In the genomic region with DNA sequence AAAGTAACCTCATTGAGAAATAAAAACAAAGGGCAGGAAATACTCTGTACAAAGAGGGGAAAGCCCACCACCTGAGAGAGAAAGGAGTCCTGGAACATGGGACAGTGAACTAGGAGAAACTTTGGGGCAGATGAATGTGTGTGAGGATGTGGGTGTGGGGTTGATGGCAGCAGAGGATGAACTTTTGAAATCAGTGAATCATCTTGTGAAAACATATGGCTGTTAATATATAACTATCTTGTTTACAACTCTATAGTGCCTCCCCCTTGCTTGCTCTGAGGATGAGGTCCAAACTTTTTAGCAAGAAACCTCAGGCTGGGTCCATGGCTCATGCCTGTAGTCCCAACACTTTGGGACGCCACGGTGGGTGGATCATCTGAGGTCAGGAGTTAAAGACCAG, we compare ENCODE assay signal across 20 cellular contexts.
DNase-seq lines count a peak whose midpoint lies in the region; ATAC-seq lines count a peak whose summit lies in the region.
"Had no signal": no experiment of that assay in that cellular context is flagged by ENCODE, and none has a peak within 500 bp of the region (broad histone marks: within the 10 kb centered on the region; RNA-seq: fewer than 3 reads in every experiment).

No MANE protein-coding gene starts in this region.

- peaks cover 8 to 24% of the 10 kb centered on the region in 2 donors for H3K9me3 Mint-ChIP-seq in activated naive CD4-positive, alpha-beta T cell treated with anti-CD3 and anti-CD28 coated beads, Interleukin-2, amount 50 U/mL, for 72 hours

- ATAC-seq in GM19467 (IDR thresholded peaks at IDR 0.05; ENCODE audit: unreplicated experiment) (peak; percentile 76), HG03139 (IDR thresholded peaks at IDR 0.05; ENCODE audit: unreplicated experiment) (peak; percentile 68), HG02623 (IDR thresholded peaks at IDR 0.05; ENCODE audit: unreplicated experiment) (no peak)
- no peak for ATAC-seq in activated naive CD4-positive, alpha-beta T cell treated with anti-CD3 and anti-CD28 coated beads, Interleukin-2, amount 50 U/mL, for 72 hours
- ATAC-seq: Panc1, Right ventricle myocardium inferior had no signal

- H3K36me3 Mint-ChIP-seq in activated naive CD4-positive, alpha-beta T cell treated with anti-CD3 and anti-CD28 coated beads, Interleukin-2, amount 50 U/mL, for 72 hours = peaks cover 0 to 5% of the 10 kb centered on the region in 2 donors

- DNase-seq in DMS53 treated with DMSO at 0.1 percent for 48 hours (lab: John Stamatoyannopoulos, UW; ENCODE audit: unreplicated experiment) (peak; percentile 43), kidney glomerular epithelial cell (lab: John Stamatoyannopoulos, UW) (peak; percentile 66), NCI-H748 (lab: John Stamatoyannopoulos, UW; ENCODE audit: unreplicated experiment) (no peak), SKM-1 (lab: John Stamatoyannopoulos, UW; ENCODE audit: unreplicated experiment) (no peak)
- DNase-seq in activated naive CD4-positive, alpha-beta T cell treated with anti-CD3 and anti-CD28 coated beads, Interleukin-2, amount 50 U/mL, for 72 hours (ENCODE audit: low spot score in 2 of 2) = no peak
- DNase-seq: Calu3, DND-41, GF-D8, HFFc6, Karpas-422, MM.1S, NCI-H187 treated with DMSO at 0.1 percent for 48 hours, NCI-H446, NCI-H748 treated with DMSO at 0.1 percent for 48 hours, T-helper 1 cell had no signal

- no peak overlapping the region for H3K27ac Mint-ChIP-seq in activated naive CD4-positive, alpha-beta T cell treated with anti-CD3 and anti-CD28 coated beads, Interleukin-2, amount 50 U/mL, for 72 hours
- H3K27ac Mint-ChIP-seq: HFFc6 had no signal

Comparison
In these comparisons a context has a peak if more than half of its experiments do, and no peak if none do; other contexts are left out.
1. DNase-seq: peak in DMS53 treated with DMSO at 0.1 percent for 48 hours (single experiment) and kidney glomerular epithelial cell (single experiment); none in NCI-H748 (single experiment), SKM-1 (single experiment) and activated naive CD4-positive, alpha-beta T cell treated with anti-CD3 and anti-CD28 coated beads, Interleukin-2, amount 50 U/mL, for 72 hours (0 of 2).
2. ATAC-seq: peak in GM19467 (single experiment) and HG03139 (single experiment); none in HG02623 (single experiment) and activated naive CD4-positive, alpha-beta T cell treated with anti-CD3 and anti-CD28 coated beads, Interleukin-2, amount 50 U/mL, for 72 hours (0 of 2).